In genomic region chr9:125558453-125559084, GRCh38 we compare ENCODE assay signal across 9 cellular contexts.
DNase-seq lines count a peak whose midpoint lies in the region; ATAC-seq and TF ChIP-seq lines count a peak whose summit lies in the region.
"Had no signal": no experiment of that assay in that cellular context is flagged by ENCODE, and none has a peak within 500 bp of the region (broad histone marks: within the 10 kb centered on the region; RNA-seq: fewer than 3 reads in every experiment).

No MANE protein-coding gene starts in this region.

- no peaks in the 10 kb centered on the region for H3K9me3 Mint-ChIP-seq in activated CD4-positive, alpha-beta memory T cell treated with anti-CD3 and anti-CD28 coated beads for 36 hours
- H3K9me3 Mint-ChIP-seq in stimulated activated naive B cell treated with anti-CD40 and anti-IgM and Interleukin-4, amounts not matched to agents 10 μg/mL and 1 μg/mL and 100 μg/mL, for 72 hours, result no peaks in the 10 kb centered on the region
- H3K9me3 Mint-ChIP-seq: T-helper 1 cell treated with Interleukin-12 subunit alpha and Interleukin-12 subunit beta and Interleukin-4 antibody, amounts not matched to agents 30 μg/mL and 1 μg/mL, for 36 hours had no signal

- H3K27me3 Mint-ChIP-seq in activated CD4-positive, alpha-beta memory T cell treated with anti-CD3 and anti-CD28 coated beads for 36 hours, result no peaks in the 10 kb centered on the region
- H3K27me3 Mint-ChIP-seq in stimulated activated naive B cell treated with anti-CD40 and anti-IgM and Interleukin-4, amounts not matched to agents 10 μg/mL and 1 μg/mL and 100 μg/mL, for 72 hours, result no peaks in the 10 kb centered on the region

- H3K36me3 Mint-ChIP-seq in activated CD4-positive, alpha-beta memory T cell treated with anti-CD3 and anti-CD28 coated beads for 36 hours, result peaks cover 10% of the 10 kb centered on the region
- peaks cover 20 to 31% of the 10 kb centered on the region in 2 donors for H3K36me3 Mint-ChIP-seq in stimulated activated naive B cell treated with anti-CD40 and anti-IgM and Interleukin-4, amounts not matched to agents 10 μg/mL and 1 μg/mL and 100 μg/mL, for 72 hours

- POLR2A ChIA-PET in activated CD4-positive, alpha-beta memory T cell treated with anti-CD3 and anti-CD28 coated beads for 36 hours (lab: Charles Lee), result no interaction called here

- ATAC-seq in stimulated activated naive B cell treated with anti-CD40 and anti-IgM and Interleukin-4, amounts not matched to agents 10 μg/mL and 1 μg/mL and 100 μg/mL, for 72 hours (replicated peaks), result peak; percentile 72 to 78
- ATAC-seq in GM18909 (IDR thresholded peaks at IDR 0.05; ENCODE audit: poor library complexity, unreplicated experiment), result no peak

- TF ChIP-seq CTCF in HL-60 (IDR thresholded peaks at IDR 0.05; ENCODE audit: insufficient read depth, low read length), result peak; percentile 60

- peaks cover 13% of the 10 kb centered on the region for H3K4me1 Mint-ChIP-seq in activated CD4-positive, alpha-beta memory T cell treated with anti-CD3 and anti-CD28 coated beads for 36 hours (ENCODE audit: low read depth)
- H3K4me1 Mint-ChIP-seq in stimulated activated naive B cell treated with anti-CD40 and anti-IgM and Interleukin-4, amounts not matched to agents 10 μg/mL and 1 μg/mL and 100 μg/mL, for 72 hours, result peaks cover 25 to 36% of the 10 kb centered on the region in 2 donors

- CTCF ChIA-PET in activated CD4-positive, alpha-beta memory T cell treated with anti-CD3 and anti-CD28 coated beads for 36 hours (lab: Charles Lee), result interaction anchor here (0.6 to 2.1 kb wide), 40 partner anchors 8 to 959 kb away, joined by 3 to 21 read pairs (median 4); partner anchors contain the start of gene MAPKAP1

- no peaks in the 10 kb centered on the region for H3K27me3 ChIP-seq in HL-60 (ENCODE audit: insufficient read depth, poor library complexity, severe bottlenecking)

- DNase-seq in D341Med (ENCODE audit: low spot score), result peak; percentile 78
- peak; percentile 10 to 73 for DNase-seq in HL-60 (ENCODE audit: low read depth in 1 of 2, low spot score in 1 of 2)
- peak; percentile 86 for DNase-seq in NCI-H82 (lab: John Stamatoyannopoulos, UW)
- DNase-seq in activated CD4-positive, alpha-beta memory T cell treated with anti-CD3 and anti-CD28 coated beads for 36 hours, result peak; percentile 64
- DNase-seq in epidermal melanocyte (ENCODE audit: insufficient read length, low spot score), result peak; percentile 75
- DNase-seq in mucosa of gallbladder (ENCODE audit: low spot score), result peak; percentile 68
- peak; percentile 47 for DNase-seq in stimulated activated naive B cell treated with anti-CD40 and anti-IgM and Interleukin-4, amounts not matched to agents 10 μg/mL and 1 μg/mL and 100 μg/mL, for 72 hours

- no peak overlapping the region for H3K27ac Mint-ChIP-seq in activated CD4-positive, alpha-beta memory T cell treated with anti-CD3 and anti-CD28 coated beads for 36 hours
- H3K27ac Mint-ChIP-seq in stimulated activated naive B cell treated with anti-CD40 and anti-IgM and Interleukin-4, amounts not matched to agents 10 μg/mL and 1 μg/mL and 100 μg/mL, for 72 hours, result peak overlapping the region; percentile 31
- H3K27ac Mint-ChIP-seq: T-helper 1 cell treated with Interleukin-12 subunit alpha and Interleukin-12 subunit beta and Interleukin-4 antibody, amounts not matched to agents 30 μg/mL and 1 μg/mL, for 36 hours had no signal

- intact Hi-C loops in activated CD4-positive, alpha-beta memory T cell treated with anti-CD3 and anti-CD28 coated beads for 36 hours (cut with micrococcal nuclease), result loop anchor here (1.0 to 5.0 kb wide), 3 partner anchors 73 to 670 kb away; no protein-coding TSS in a partner anchor

- H3K4me3 ChIP-seq in HL-60 (replicated peaks; ENCODE audit: insufficient read depth, low read length), result no peak overlapping the region

- H3K27ac ChIP-seq in HL-60 (replicated peaks), result no peak overlapping the region

- no peak overlapping the region for H3K4me3 Mint-ChIP-seq in activated CD4-positive, alpha-beta memory T cell treated with anti-CD3 and anti-CD28 coated beads for 36 hours
- no peak overlapping the region for H3K4me3 Mint-ChIP-seq in stimulated activated naive B cell treated with anti-CD40 and anti-IgM and Interleukin-4, amounts not matched to agents 10 μg/mL and 1 μg/mL and 100 μg/mL, for 72 hours
- H3K4me3 Mint-ChIP-seq: T-helper 1 cell treated with Interleukin-12 subunit alpha and Interleukin-12 subunit beta and Interleukin-4 antibody, amounts not matched to agents 30 μg/mL and 1 μg/mL, for 36 hours had no signal
